In the genomic region with DNA sequence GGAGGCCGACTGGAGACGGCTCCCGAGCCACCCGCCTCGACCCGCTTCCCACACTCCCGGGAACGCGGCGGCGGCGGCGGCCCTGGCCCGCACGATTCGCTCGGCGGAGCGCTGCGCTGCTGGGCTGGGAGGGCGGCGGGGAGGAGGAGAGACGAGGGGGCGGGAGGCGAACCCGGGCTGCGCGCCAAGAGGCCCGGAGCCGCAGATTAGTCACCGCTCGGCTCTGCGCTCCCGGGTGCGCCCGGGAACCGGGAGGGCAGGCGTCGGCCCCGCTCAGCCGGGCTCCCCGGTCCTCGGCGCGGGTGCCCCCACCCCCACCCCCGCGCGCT, we compare ENCODE assay signal across 8 cellular contexts. TPM values are rescaled to one million over a fixed set of nuclear protein-coding genes. Genes with fewer than 3 reads are reported as not detected.
A peak's percentile ranks its signal among the peaks of the same experiment; 100 is the strongest.
DNase-seq lines count a peak whose midpoint lies in the region; TF ChIP-seq lines count a peak whose summit lies in the region.

No MANE protein-coding gene starts in this region.

- no peak overlapping the region for H3K27ac Mint-ChIP-seq in activated T-cell treated with anti-CD3 and anti-CD28 coated beads, Interleukin-2, amount 50 U/mL, for 24 hours

- WGBS in esophagus, 2 donors: 1 to 2% methylated on average over 23 to 48 of the region's 48 CpGs
- no CpG with 5 or more reads among the region's 48 CpGs for WGBS in thyroid gland, 2 donors

- peaks cover 45% of the 10 kb centered on the region for H3K27me3 Mint-ChIP-seq in activated T-cell treated with anti-CD3 and anti-CD28 coated beads, Interleukin-2, amount 50 U/mL, for 24 hours

- peaks cover 6 to 15% of the 10 kb centered on the region in 2 donors for H3K4me1 ChIP-seq in esophagus (ENCODE audit: control insufficient read depth in 2 of 2, insufficient read depth in 2 of 2, low read length in 1 of 2)
- H3K4me1 ChIP-seq in mucosa of stomach (ENCODE audit: control insufficient read depth, insufficient read depth, low read length): peaks cover 12% of the 10 kb centered on the region
- peaks cover 20 to 55% of the 10 kb centered on the region in 2 donors for H3K4me1 ChIP-seq in thyroid gland

- H3K9ac ChIP-seq in mucosa of stomach (ENCODE audit: low read length): peak overlapping the region; percentile 70

- peaks cover 22% of the 10 kb centered on the region for H3K4me1 Mint-ChIP-seq in activated T-cell treated with anti-CD3 and anti-CD28 coated beads, Interleukin-2, amount 50 U/mL, for 24 hours (ENCODE audit: low read depth)

- H3K36me3 Mint-ChIP-seq in activated T-cell treated with anti-CD3 and anti-CD28 coated beads, Interleukin-2, amount 50 U/mL, for 24 hours (ENCODE audit: low read depth): peaks cover 5% of the 10 kb centered on the region

- H3K4me3 ChIP-seq in esophagus (ENCODE audit: low read depth in 1 of 2, low read length in 2 of 2) (peak overlapping the region; percentile 54 to 59), mucosa of stomach (ENCODE audit: low read length) (no peak overlapping the region), thyroid gland (replicated peaks in 1 of 3) (peak overlapping the region in 1 of 3 donors; percentile 51)

- TF ChIP-seq CTCF in thyroid gland (IDR thresholded peaks at IDR 0.05): no peak

- intact Hi-C loops in thyroid gland (cut with DNase I): loop anchor here (5.0 kb wide), 1 partner anchor 58 kb away; no protein-coding TSS in a partner anchor

- H3K36me3 ChIP-seq in esophagus (ENCODE audit: control insufficient read depth in 2 of 2, insufficient read depth in 2 of 2, low read length in 1 of 2): no peaks in the 10 kb centered on the region
- H3K36me3 ChIP-seq in mucosa of stomach (ENCODE audit: control insufficient read depth, insufficient read depth, low read length): no peaks in the 10 kb centered on the region
- H3K36me3 ChIP-seq in thyroid gland: no peaks in the 10 kb centered on the region

- no peaks in the 10 kb centered on the region for H3K9me3 Mint-ChIP-seq in activated T-cell treated with anti-CD3 and anti-CD28 coated beads, Interleukin-2, amount 50 U/mL, for 24 hours

- TF ChIP-seq POLR2A in thyroid gland (IDR thresholded peaks at IDR 0.05): peak in 1 of 2 donors; percentile 37

- peak overlapping the region; percentile 52 for H3K4me3 Mint-ChIP-seq in activated T-cell treated with anti-CD3 and anti-CD28 coated beads, Interleukin-2, amount 50 U/mL, for 24 hours

- H3K27ac ChIP-seq in esophagus (ENCODE audit: low read depth in 2 of 2, low read length in 1 of 2) (peak overlapping the region; percentile 89 to 98), thyroid gland (peak overlapping the region; percentile 78 to 93 (median 93))

- DNase-seq in NCI-H524 (lab: John Stamatoyannopoulos, UW): peak; percentile 52 to 69
- no peak for DNase-seq in NCI-H524 treated with DMSO at 0.1 percent for 48 hours (lab: John Stamatoyannopoulos, UW)
- DNase-seq in NCI-H446 (lab: John Stamatoyannopoulos, UW): peak; percentile 71 to 78
- peak; percentile 79 for DNase-seq in activated T-cell treated with anti-CD3 and anti-CD28 coated beads, Interleukin-2, amount 50 U/mL, for 24 hours
- DNase-seq in thyroid gland: peak; percentile 76 to 77
- DNase-seq in cerebellar nuclear complex (lab: John Stamatoyannopoulos, UW): no peak

- no peaks in the 10 kb centered on the region for H3K9me3 ChIP-seq in esophagus (ENCODE audit: control insufficient read depth in 2 of 2, insufficient read depth in 1 of 2, low read depth in 1 of 2, low read length in 1 of 2)
- no peaks in the 10 kb centered on the region for H3K9me3 ChIP-seq in mucosa of stomach (ENCODE audit: control insufficient read depth, low read length)
- no peaks in the 10 kb centered on the region for H3K9me3 ChIP-seq in thyroid gland

- H3K27me3 ChIP-seq in esophagus (ENCODE audit: control insufficient read depth in 1 of 2, insufficient read depth in 2 of 2, low read length in 2 of 2) (no peaks in the 10 kb centered on the region), mucosa of stomach (ENCODE audit: control insufficient read depth, insufficient read depth, low read length) (no peaks in the 10 kb centered on the region), thyroid gland (no peaks in the 10 kb centered on the region)

RNA-seq across cellular contexts. Expression of gene BCOR, which starts 11.2 kb away (rescaled TPM):
- polyA plus RNA-seq in esophagus: 10 to 100 TPM in 1 of 2 donors, 1 to 10 TPM in 1; 9.6 to 10.7 TPM
- total RNA-seq in thyroid gland: 10 to 100 TPM; 30.9 to 67.4 (median 42.4) TPM

Comparison
In these comparisons a context has a peak if more than half of its experiments do, and no peak if none do; other contexts are left out.
1. DNase-seq: peak in NCI-H524 (2 of 2), NCI-H446 (2 of 2), activated T-cell treated with anti-CD3 and anti-CD28 coated beads, Interleukin-2, amount 50 U/mL, for 24 hours (single experiment) and thyroid gland (2 of 2); none in NCI-H524 treated with DMSO at 0.1 percent for 48 hours (single experiment) and cerebellar nuclear complex (0 of 2).